In genomic region chr11:76670475-76671235, GRCh38 we compare ENCODE assay signal across 9 cellular contexts. TPM values are rescaled to one million over a fixed set of nuclear protein-coding genes. Genes with fewer than 3 reads are reported as not detected.
DNase-seq lines count a peak whose midpoint lies in the region; FAIRE-seq and TF ChIP-seq lines count a peak whose summit lies in the region.
"Had no signal": no experiment of that assay in that cellular context is flagged by ENCODE, and none has a peak within 500 bp of the region (broad histone marks: within the 10 kb centered on the region; RNA-seq: fewer than 3 reads in every experiment).

LRRC32 (minus strand) TSS chr11:76670747; CDS start chr11:76665954, 4,793 bp downstream.

- peak; percentile 94 for FAIRE-seq in GM12892 (lab: Jason Lieb, UNC)
- FAIRE-seq: TTC549 had no signal

- TF ChIP-seq POLR2A in GM12892 (IDR thresholded peaks at IDR 0.05; ENCODE audit: low read depth, low read length): no peak
- TF ChIP-seq POLR2A in lower leg skin (IDR thresholded peaks at IDR 0.05): no peak

- no peaks in the 10 kb centered on the region for H3K27me3 Mint-ChIP-seq in chondrocyte (ENCODE audit: low read depth)
- H3K27me3 Mint-ChIP-seq in stimulated activated naive CD8-positive, alpha-beta T cell treated with anti-CD3 and anti-CD28 coated beads, Interleukin-15, Interleukin-2, amounts not matched to agents 100 ng/mL and 50 ng/mL, for 24 hours: peaks cover 29% of the 10 kb centered on the region

- H3K4me1 Mint-ChIP-seq in chondrocyte (ENCODE audit: low read depth): peaks cover 53% of the 10 kb centered on the region
- peaks cover 73% of the 10 kb centered on the region for H3K4me1 Mint-ChIP-seq in stimulated activated naive CD8-positive, alpha-beta T cell treated with anti-CD3 and anti-CD28 coated beads, Interleukin-15, Interleukin-2, amounts not matched to agents 100 ng/mL and 50 ng/mL, for 24 hours (ENCODE audit: low read depth)

- TF ChIP-seq CTCF in chondrocyte (IDR thresholded peaks at IDR 0.05): peak; percentile 34
- TF ChIP-seq CTCF in lower leg skin (IDR thresholded peaks at IDR 0.05): no peak

- H3K4me3 Mint-ChIP-seq in chondrocyte (ENCODE audit: unreplicated experiment): peak within 1 kb of the TSS; percentile 96
- H3K4me3 Mint-ChIP-seq in stimulated activated naive CD8-positive, alpha-beta T cell treated with anti-CD3 and anti-CD28 coated beads, Interleukin-15, Interleukin-2, amounts not matched to agents 100 ng/mL and 50 ng/mL, for 24 hours: peak within 1 kb of the TSS; percentile 81

- peak within 1 kb of the TSS; percentile 32 for H3K4me3 ChIP-seq in lower leg skin (ENCODE audit: low read depth, poor library complexity, severe bottlenecking)

- DNase-seq in GM12892 (ENCODE audit: insufficient read length): no peak
- DNase-seq in SKM-1 treated with dmso at 0.1 percent for 144 hours (lab: John Stamatoyannopoulos, UW; ENCODE audit: unreplicated experiment): peak; percentile 70
- peak; percentile 91 for DNase-seq in chondrocyte (ENCODE audit: low spot score)
- DNase-seq in lower leg skin (ENCODE audit: low spot score in 2 of 2): peak in 1 of 2 donors; percentile 92
- DNase-seq in amniotic stem cell (lab: John Stamatoyannopoulos, UW): no peak
- no peak for DNase-seq in NCI-H2171 treated with DMSO at 0.1 percent for 48 hours (lab: John Stamatoyannopoulos, UW)
- DNase-seq in NCI-H510A treated with DMSO at 0.1 percent for 48 hours (lab: John Stamatoyannopoulos, UW): no peak

- peak within 1 kb of the TSS; percentile 96 for H3K27ac Mint-ChIP-seq in chondrocyte (ENCODE audit: unreplicated experiment)
- peak within 1 kb of the TSS; percentile 18 for H3K27ac Mint-ChIP-seq in stimulated activated naive CD8-positive, alpha-beta T cell treated with anti-CD3 and anti-CD28 coated beads, Interleukin-15, Interleukin-2, amounts not matched to agents 100 ng/mL and 50 ng/mL, for 24 hours

- intact Hi-C loops in lower leg skin (cut with DNase I; ENCODE audit: low total_unique reads): no loop called here

- H3K36me3 Mint-ChIP-seq in chondrocyte (ENCODE audit: low read depth): peaks cover 15% of the 10 kb centered on the region
- peaks cover 3% of the 10 kb centered on the region for H3K36me3 Mint-ChIP-seq in stimulated activated naive CD8-positive, alpha-beta T cell treated with anti-CD3 and anti-CD28 coated beads, Interleukin-15, Interleukin-2, amounts not matched to agents 100 ng/mL and 50 ng/mL, for 24 hours (ENCODE audit: low read depth)

- 0 to 3% methylated on average over 11 to 69 of the region's 85 CpGs for WGBS in lower leg skin, 2 donors

- no peaks in the 10 kb centered on the region for H3K9me3 Mint-ChIP-seq in chondrocyte (ENCODE audit: low read depth)
- H3K9me3 Mint-ChIP-seq in stimulated activated naive CD8-positive, alpha-beta T cell treated with anti-CD3 and anti-CD28 coated beads, Interleukin-15, Interleukin-2, amounts not matched to agents 100 ng/mL and 50 ng/mL, for 24 hours: no peaks in the 10 kb centered on the region

RNA-seq across cellular contexts. Expression of gene LRRC32, which starts in this region (rescaled TPM):
- polyA plus RNA-seq in GM12892 (2012; ENCODE audit: missing spikeins): 5.1 TPM
- total RNA-seq in chondrocyte (113 to 367 TPM (median 367 TPM) in 3 replicates), lower leg skin (10 to 100 TPM in 3 of 4 donors, 1 to 10 TPM in 1; 9.0 to 42.5 (median 18.7) TPM)

Comparison
In these comparisons a context has a peak if more than half of its experiments do, and no peak if none do; other contexts are left out.
1. DNase-seq: peak in SKM-1 treated with dmso at 0.1 percent for 144 hours (single experiment) and chondrocyte (single experiment); none in GM12892 (single experiment), amniotic stem cell (single experiment), NCI-H2171 treated with DMSO at 0.1 percent for 48 hours (single experiment) and NCI-H510A treated with DMSO at 0.1 percent for 48 hours (single experiment).